Comparison of ENCODE assay signal across 8 cellular contexts in the genomic region with DNA sequence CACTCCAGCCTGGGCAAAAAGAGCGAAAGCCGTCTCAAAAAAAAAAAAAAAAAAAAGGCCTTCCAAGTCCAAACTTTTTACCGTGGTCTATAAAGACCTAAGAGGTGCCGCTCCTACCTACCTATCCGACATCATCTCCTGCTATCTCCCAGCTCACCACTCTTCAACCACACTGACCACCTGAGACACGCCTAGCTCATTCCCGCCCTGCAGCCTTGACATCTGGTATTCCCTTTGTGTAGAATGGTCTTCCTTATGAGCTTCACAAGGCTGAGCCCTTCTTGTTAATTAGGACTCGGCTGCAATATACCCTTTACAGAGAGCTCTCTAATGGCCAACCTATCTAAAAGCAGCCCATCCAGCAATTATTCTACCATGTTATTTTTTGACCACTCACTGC. TPM values are rescaled to one million over a fixed set of nuclear protein-coding genes. Genes with fewer than 3 reads are reported as not detected.
A peak's percentile ranks its signal among the peaks of the same experiment; 100 is the strongest.
DNase-seq lines count a peak whose midpoint lies in the region; ATAC-seq and TF ChIP-seq lines count a peak whose summit lies in the region.

No MANE protein-coding gene starts in this region.

- H3K4me3 ChIP-seq in right lobe of liver (peak overlapping the region; percentile 96 to 97 (median 97)), upper lobe of left lung (peak overlapping the region; percentile 75 to 100 (median 88))

- peaks cover 30% of the 10 kb centered on the region for H3K4me1 Mint-ChIP-seq in activated T-cell treated with anti-CD3 and anti-CD28 coated beads, Interleukin-2, amount 50 U/mL, for 72 hours (ENCODE audit: low read depth)
- H3K4me1 Mint-ChIP-seq in activated naive CD8-positive, alpha-beta T cell treated with anti-CD3 and anti-CD28 coated beads, Interleukin-2, amount 50 U/mL, for 24 hours = peaks cover 28% of the 10 kb centered on the region

- TF ChIP-seq EP300 in upper lobe of left lung (IDR thresholded peaks at IDR 0.05) = no peak

- H3K27ac Mint-ChIP-seq in activated T-cell treated with anti-CD3 and anti-CD28 coated beads, Interleukin-2, amount 50 U/mL, for 72 hours = peak overlapping the region; percentile 98
- peak overlapping the region; percentile 94 for H3K27ac Mint-ChIP-seq in activated naive CD8-positive, alpha-beta T cell treated with anti-CD3 and anti-CD28 coated beads, Interleukin-2, amount 50 U/mL, for 24 hours

- H3K27ac ChIP-seq in right lobe of liver (peak overlapping the region in 1 of 3 donors; percentile 64), upper lobe of left lung (peak overlapping the region in 3 of 4 donors; percentile 56 to 92 (median 87))

- no peaks in the 10 kb centered on the region for H3K27me3 ChIP-seq in right lobe of liver
- no peaks in the 10 kb centered on the region for H3K27me3 ChIP-seq in upper lobe of left lung

- peaks cover 6 to 9% of the 10 kb centered on the region in 2 donors for H3K36me3 Mint-ChIP-seq in activated T-cell treated with anti-CD3 and anti-CD28 coated beads, Interleukin-2, amount 50 U/mL, for 72 hours (ENCODE audit: insufficient read depth in 2 of 2)
- peaks cover 34% of the 10 kb centered on the region for H3K36me3 Mint-ChIP-seq in activated naive CD8-positive, alpha-beta T cell treated with anti-CD3 and anti-CD28 coated beads, Interleukin-2, amount 50 U/mL, for 24 hours (ENCODE audit: low read depth)

- no peak for DNase-seq in activated T-cell treated with anti-CD3 and anti-CD28 coated beads, Interleukin-2, amount 50 U/mL, for 72 hours
- DNase-seq in activated T-cell treated with anti-CD3 and anti-CD28 coated beads, Interleukin-2, amount 50 U/mL, for 1 hour = no peak
- no peak for DNase-seq in activated naive CD8-positive, alpha-beta T cell treated with anti-CD3 and anti-CD28 coated beads, Interleukin-2, amount 50 U/mL, for 24 hours
- no peak for DNase-seq in right lobe of liver
- no peak for DNase-seq in upper lobe of left lung
- DNase-seq in stimulated activated CD4-positive, alpha-beta T cell treated with anti-CD3 and anti-CD28 coated beads, Interleukin-12 subunit alpha, Interleukin-12 subunit beta, amount 100 ng/mL, for 4 hours = no peak
- DNase-seq in NCI-H345 (lab: John Stamatoyannopoulos, UW) = no peak
- DNase-seq in NCI-H128 (lab: John Stamatoyannopoulos, UW; ENCODE audit: unreplicated experiment) = no peak

- H3K36me3 ChIP-seq in right lobe of liver (peaks cover 6 to 34% (median 11%) of the 10 kb centered on the region in 4 donors), upper lobe of left lung (peaks cover 9 to 36% (median 28%) of the 10 kb centered on the region in 4 donors)

- TF ChIP-seq POLR2A in right lobe of liver (IDR thresholded peaks at IDR 0.05) (no peak), upper lobe of left lung (IDR thresholded peaks at IDR 0.05) (no peak)

- no peaks in the 10 kb centered on the region for H3K27me3 Mint-ChIP-seq in activated T-cell treated with anti-CD3 and anti-CD28 coated beads, Interleukin-2, amount 50 U/mL, for 72 hours (ENCODE audit: low read depth)
- H3K27me3 Mint-ChIP-seq in activated naive CD8-positive, alpha-beta T cell treated with anti-CD3 and anti-CD28 coated beads, Interleukin-2, amount 50 U/mL, for 24 hours = peaks cover 2% of the 10 kb centered on the region

- no peaks in the 10 kb centered on the region for H3K9me3 Mint-ChIP-seq in activated T-cell treated with anti-CD3 and anti-CD28 coated beads, Interleukin-2, amount 50 U/mL, for 72 hours
- H3K9me3 Mint-ChIP-seq in activated naive CD8-positive, alpha-beta T cell treated with anti-CD3 and anti-CD28 coated beads, Interleukin-2, amount 50 U/mL, for 24 hours = no peaks in the 10 kb centered on the region

- no peak for ATAC-seq in activated T-cell treated with anti-CD3 and anti-CD28 coated beads, Interleukin-2, amount 50 U/mL, for 72 hours (replicated peaks in 1 of 2)
- no peak for ATAC-seq in activated naive CD8-positive, alpha-beta T cell treated with anti-CD3 and anti-CD28 coated beads, Interleukin-2, amount 50 U/mL, for 24 hours
- ATAC-seq in right lobe of liver (no peak), upper lobe of left lung (ENCODE audit: low FRiP score in 2 of 2) (no peak)

- H3K9me3 ChIP-seq in right lobe of liver (no peaks in the 10 kb centered on the region), upper lobe of left lung (no peaks in the 10 kb centered on the region)

- intact Hi-C loops in right lobe of liver (cut with DNase I) = no loop called here

- H3K4me1 ChIP-seq in right lobe of liver (peaks cover 0 to 26% (median 9%) of the 10 kb centered on the region in 4 donors), upper lobe of left lung (peaks cover 16 to 31% (median 22%) of the 10 kb centered on the region in 4 donors)

- TF ChIP-seq CTCF in right lobe of liver (IDR thresholded peaks at IDR 0.05) (no peak), upper lobe of left lung (IDR thresholded peaks at IDR 0.05) (no peak)

- peak overlapping the region; percentile 97 to 99 for H3K4me3 Mint-ChIP-seq in activated T-cell treated with anti-CD3 and anti-CD28 coated beads, Interleukin-2, amount 50 U/mL, for 72 hours
- peak overlapping the region; percentile 97 for H3K4me3 Mint-ChIP-seq in activated naive CD8-positive, alpha-beta T cell treated with anti-CD3 and anti-CD28 coated beads, Interleukin-2, amount 50 U/mL, for 24 hours

- WGBS in right lobe of liver (ENCODE audit: insufficient coverage, low coverage, low lambda C conversion rate, missing lambda C conversion rate) = 33% methylated on average over 8 of the region's 8 CpGs
- 31 to 38% methylated on average over 8 of the region's 8 CpGs for WGBS in upper lobe of left lung, 2 donors

RNA-seq across cellular contexts. Expression of gene MAGOH, which starts 0.7 kb away (rescaled TPM):
- total RNA-seq in activated T-cell treated with anti-CD3 and anti-CD28 coated beads, Interleukin-2, amount 50 U/mL, for 72 hours = 10 to 100 TPM; 65.2 TPM
- total RNA-seq in right lobe of liver (10 to 100 TPM; 10.9 to 28.1 (median 19.4) TPM), upper lobe of left lung (10 to 100 TPM; 18.6 to 49.8 (median 33.8) TPM)

RNA-seq across cellular contexts. Expression of gene CZIB, which starts 17.2 kb away (rescaled TPM):
- total RNA-seq in activated T-cell treated with anti-CD3 and anti-CD28 coated beads, Interleukin-2, amount 50 U/mL, for 72 hours = 10 to 100 TPM; 43.1 to 43.4 TPM
- total RNA-seq in right lobe of liver (10 to 100 TPM; 20.6 to 28.8 (median 24.2) TPM), upper lobe of left lung (10 to 100 TPM; 28.0 to 61.3 (median 42.4) TPM)

RNA-seq across cellular contexts. Expression of gene CPT2, which starts 41.0 kb away (rescaled TPM):
- 10 to 100 TPM; 21.9 to 25.3 TPM for total RNA-seq in activated T-cell treated with anti-CD3 and anti-CD28 coated beads, Interleukin-2, amount 50 U/mL, for 72 hours
- 100 to 1,000 TPM in 2 of 6 experiments, 10 to 100 TPM in 4; 37.6 to 108 (median 81.6) TPM for total RNA-seq in right lobe of liver
- 10 to 100 TPM; 16.8 to 39.2 (median 27.6) TPM for total RNA-seq in upper lobe of left lung
